ENCODE assay signal across 8 cellular contexts in the genomic region with DNA sequence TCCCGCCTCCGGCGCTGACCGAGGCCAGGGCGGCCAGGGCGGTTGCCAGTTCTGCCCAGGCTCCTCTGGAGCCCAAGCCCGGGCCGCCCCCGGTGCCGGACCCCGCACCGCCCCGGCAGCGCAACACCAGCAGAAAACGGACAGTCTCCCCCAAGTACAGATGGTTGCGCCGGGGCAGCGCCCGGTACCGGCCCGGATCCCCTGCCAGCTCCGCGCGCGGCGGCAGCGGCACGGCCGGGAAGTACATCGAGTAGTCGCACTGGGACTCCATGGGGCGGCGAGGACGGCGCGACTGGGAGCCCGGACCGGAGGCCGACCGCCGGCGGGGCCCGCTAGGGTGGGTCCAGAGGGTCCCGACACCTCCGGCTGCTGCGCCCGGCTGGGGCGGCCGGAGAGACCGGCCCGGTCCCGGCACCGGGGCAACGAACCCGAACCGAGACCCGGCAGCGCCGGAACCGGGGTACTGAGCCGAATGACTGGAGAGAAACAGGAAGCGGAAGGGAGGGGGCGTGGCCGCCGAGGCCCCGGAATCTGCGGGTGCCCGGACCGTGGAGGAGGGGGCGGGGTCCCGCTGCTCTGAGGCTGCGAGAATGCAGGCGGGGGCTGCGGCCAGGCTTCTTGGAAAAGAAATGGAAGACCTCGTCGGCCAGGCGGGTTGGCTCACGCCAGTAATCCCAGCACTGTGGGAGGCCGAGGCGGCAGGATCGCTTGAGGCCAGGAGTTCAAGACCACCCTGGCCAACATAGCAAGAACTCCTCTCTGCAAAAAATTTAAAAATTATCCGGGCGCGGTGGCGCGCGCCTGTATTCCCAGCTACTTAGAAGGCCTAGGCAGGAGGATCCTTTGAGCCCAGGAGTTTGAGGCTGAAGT. TPM values are rescaled to one million over a fixed set of nuclear protein-coding genes. Genes with fewer than 3 reads are reported as not detected.
DNase-seq lines count a peak whose midpoint lies in the region; ATAC-seq and TF ChIP-seq lines count a peak whose summit lies in the region.

A gene with protein sequence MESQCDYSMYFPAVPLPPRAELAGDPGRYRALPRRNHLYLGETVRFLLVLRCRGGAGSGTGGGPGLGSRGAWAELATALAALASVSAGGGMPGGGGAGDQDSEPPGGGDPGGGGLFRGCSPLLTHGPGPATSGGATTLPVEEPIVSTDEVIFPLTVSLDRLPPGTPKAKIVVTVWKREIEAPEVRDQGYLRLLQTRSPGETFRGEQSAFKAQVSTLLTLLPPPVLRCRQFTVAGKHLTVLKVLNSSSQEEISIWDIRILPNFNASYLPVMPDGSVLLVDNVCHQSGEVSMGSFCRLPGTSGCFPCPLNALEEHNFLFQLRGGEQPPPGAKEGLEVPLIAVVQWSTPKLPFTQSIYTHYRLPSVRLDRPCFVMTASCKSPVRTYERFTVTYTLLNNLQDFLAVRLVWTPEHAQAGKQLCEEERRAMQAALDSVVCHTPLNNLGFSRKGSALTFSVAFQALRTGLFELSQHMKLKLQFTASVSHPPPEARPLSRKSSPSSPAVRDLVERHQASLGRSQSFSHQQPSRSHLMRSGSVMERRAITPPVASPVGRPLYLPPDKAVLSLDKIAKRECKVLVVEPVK (minus strand): TSS at position 495 of the 870 bp plus-strand sequence. CDS start 224 bp downstream, at position 271.

- H3K27ac ChIP-seq in prostate gland = peak within 1 kb of the TSS; percentile 72 to 83

- peaks cover 0 to 4% of the 10 kb centered on the region in 2 donors for H3K36me3 ChIP-seq in prostate gland

- 1% methylated on average over 48 of the region's 87 CpGs for WGBS in prostate gland

- peak; percentile 45 for TF ChIP-seq POLR2A in prostate gland (IDR thresholded peaks at IDR 0.05)

- ATAC-seq in HG02884 (IDR thresholded peaks at IDR 0.05; ENCODE audit: unreplicated experiment) (peak; percentile 67), left ventricle myocardium superior (peak; percentile 93)

- TF ChIP-seq CTCF in GM12875 (IDR thresholded peaks at IDR 0.05; ENCODE audit: borderline replicate concordance, insufficient read depth, low read depth, low read length) (no peak), prostate gland (IDR thresholded peaks at IDR 0.05) (no peak)

- H3K4me3 ChIP-seq in GM12875 (ENCODE audit: low read depth, low read length) (peak within 1 kb of the TSS; percentile 78), prostate gland (peak within 1 kb of the TSS; percentile 62 to 95)

- no peaks in the 10 kb centered on the region for H3K9me3 ChIP-seq in prostate gland

- no peaks in the 10 kb centered on the region for H3K27me3 ChIP-seq in prostate gland (replicated peaks; ENCODE audit: insufficient read depth)

- H3K4me1 ChIP-seq in prostate gland (replicated peaks) = no peaks in the 10 kb centered on the region

- intact Hi-C loops in T-helper 2 cell treated with Interferon-gamma antibody and Interleukin-4, amounts not matched to agents 100 ng/mL and 5 ng/mL, for 36 hours (cut with micrococcal nuclease) = loop anchor here (1.0 to 5.0 kb wide), 2 partner anchors 10 to 49 kb away; a partner anchor contains a TSS
- intact Hi-C loops in left ventricle myocardium superior (cut with micrococcal nuclease) = no loop called here
- intact Hi-C loops in prostate gland (cut with DNase I) = no loop called here

- DNase-seq in NCI-H1694 treated with DMSO at 0.1 percent for 48 hours (lab: John Stamatoyannopoulos, UW) = peak; percentile 65
- peak; percentile 51 to 95 (median 80) for DNase-seq in amygdala (lab: John Stamatoyannopoulos, UW)
- peak; percentile 97 for DNase-seq in left ventricle myocardium superior
- DNase-seq in prostate gland (ENCODE audit: low spot score) = peak; percentile 82
- peak; percentile 93 for DNase-seq in ureter (ENCODE audit: low spot score)

RNA-seq across cellular contexts. Expression of the gene that starts here (rescaled TPM):
- total RNA-seq in T-helper 2 cell treated with Interferon-gamma antibody and Interleukin-4, amounts not matched to agents 100 ng/mL and 5 ng/mL, for 36 hours = 49.5 and 50.9 TPM in 2 replicates
- total RNA-seq in left ventricle myocardium superior (6.8 TPM), prostate gland (10 to 100 TPM; 21.2 to 43.4 TPM), ureter (35.5 TPM)

Comparison
In these comparisons a context has a peak if more than half of its experiments do, and no peak if none do; other contexts are left out.
1. Peak in every context shown above with its lines: DNase-seq, ATAC-seq, H3K4me3 ChIP-seq and H3K27ac ChIP-seq.